ENCODE assay signal across 1 cellular context in genomic region chr4:74536557-74536956, GRCh38.
TF ChIP-seq lines count a peak whose summit lies in the region.

No MANE protein-coding gene starts in this region.

TF ChIP-seq in SK-N-SH treated with all-trans-retinoic acid at 6 μM for 48 hours, 23 proteins besides CTCF, POLR2A, EP300 and RAD21 (continued from another document):
- no peak for TF ChIP-seq TSHZ2 (CRISPR knock-in tag; IDR thresholded peaks at IDR 0.05)
